In the genomic region with DNA sequence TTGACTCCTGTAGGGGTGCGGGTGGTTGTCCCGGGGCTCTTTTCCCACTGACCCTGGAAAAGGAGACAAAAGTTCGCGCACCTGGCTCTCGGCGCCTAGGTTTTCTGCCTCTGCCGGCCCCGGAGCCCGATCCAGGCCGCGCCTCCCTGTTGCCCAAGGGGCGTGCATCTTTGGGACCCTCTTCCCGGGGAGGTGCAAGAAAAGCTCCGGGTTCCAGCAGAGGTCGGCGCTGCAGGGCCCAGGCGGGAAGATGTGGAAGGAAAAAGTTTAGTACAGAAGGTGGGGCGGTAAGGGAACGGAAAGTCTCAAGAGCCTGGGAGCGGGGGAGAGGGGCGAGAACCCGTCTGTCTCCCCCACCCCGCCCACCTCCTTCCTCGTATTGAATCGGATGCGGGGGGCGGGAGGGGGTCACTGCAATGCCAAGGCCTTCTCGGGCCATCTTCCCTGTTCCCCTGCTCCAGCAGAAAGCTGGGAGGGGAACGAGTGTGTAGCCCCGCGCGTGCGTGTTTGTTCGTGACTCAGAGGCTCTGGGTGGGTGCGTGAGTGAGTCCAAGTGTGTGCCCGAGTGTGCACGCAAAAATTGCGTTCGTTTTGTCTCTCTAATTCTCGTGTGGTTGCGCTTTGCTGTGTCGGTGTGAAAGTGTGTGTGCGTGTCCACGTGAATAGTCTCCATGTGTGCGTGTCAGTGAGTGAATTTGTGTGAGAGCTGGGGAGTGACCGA, we compare ENCODE assay signal across 1 cellular context.
TF ChIP-seq lines count a peak whose summit lies in the region.

No MANE protein-coding gene starts in this region.

TF ChIP-seq in endothelial cell of umbilical vein, 7 proteins besides CTCF, POLR2A, EP300 and RAD21:
- TF ChIP-seq EZH2 (IDR thresholded peaks at IDR 0.05; ENCODE audit: borderline replicate concordance, low read depth, low read length, severe bottlenecking) (peak; percentile 70), JUN (IDR thresholded peaks at IDR 0.05; ENCODE audit: borderline replicate concordance, insufficient read depth, insufficient read length, low read depth) (no peak)
